In genomic region chr4:77240469-77241066, GRCh38 we compare ENCODE assay signal across 8 cellular contexts.
A peak's percentile ranks its signal among the peaks of the same experiment; 100 is the strongest.
DNase-seq lines count a peak whose midpoint lies in the region; ATAC-seq and TF ChIP-seq lines count a peak whose summit lies in the region.

No MANE protein-coding gene starts in this region.

- H3K9me2 ChIP-seq in neural cell (ENCODE audit: insufficient read depth, low read length) = no peaks in the 10 kb centered on the region

- H3K4me3 ChIP-seq in NT2/D1 (ENCODE audit: insufficient read length, low read depth) (no peak overlapping the region), neural cell (ENCODE audit: low read length) (no peak overlapping the region), suprapubic skin (no peak overlapping the region)

- no peak overlapping the region for H3K9ac ChIP-seq in NT2/D1 (ENCODE audit: insufficient read length, low read depth)
- H3K9ac ChIP-seq in neural cell (ENCODE audit: low read length) = no peak overlapping the region

- H3K4me1 ChIP-seq in NT2/D1 (ENCODE audit: insufficient read depth, insufficient read length) = no peaks in the 10 kb centered on the region
- H3K4me1 ChIP-seq in suprapubic skin = no peaks in the 10 kb centered on the region

- H3K79me2 ChIP-seq in neural cell (replicated peaks; ENCODE audit: insufficient read depth, low read length) = no peaks in the 10 kb centered on the region

- peak; percentile 81 for TF ChIP-seq RAD21 in neural cell (conservative IDR thresholded peaks at IDR 0.05)

- DNase-seq in Ammon's horn (ENCODE audit: low spot score) = peak; percentile 60
- DNase-seq in NT2/D1 (ENCODE audit: low read depth, low spot score) = peak; percentile 58
- DNase-seq in activated T-cell treated with anti-CD3 and anti-CD28 coated beads for 24 hours (ENCODE audit: low read depth) = peak; percentile 47
- peak; percentile 14 for DNase-seq in fibroblast of gingiva (ENCODE audit: low read depth)
- peak in 1 of 2 donors; percentile 63 for DNase-seq in suprapubic skin (ENCODE audit: low spot score in 2 of 2)

- no peaks in the 10 kb centered on the region for H3K9me3 ChIP-seq in NT2/D1 (ENCODE audit: insufficient read depth, low read length)
- H3K9me3 ChIP-seq in neural cell (ENCODE audit: low read length) = no peaks in the 10 kb centered on the region
- H3K9me3 ChIP-seq in suprapubic skin = no peaks in the 10 kb centered on the region

- TF ChIP-seq CTCF in neural cell (IDR thresholded peaks at IDR 0.05; ENCODE audit: poor library complexity, severe bottlenecking) = peak; percentile 83
- peak; percentile 22 to 67 for TF ChIP-seq CTCF in suprapubic skin (IDR thresholded peaks at IDR 0.05)

- WGBS in suprapubic skin = 36% methylated on average over 10 of the region's 10 CpGs

- no peaks in the 10 kb centered on the region for H3K27me3 ChIP-seq in NT2/D1 (ENCODE audit: insufficient read depth, insufficient read length)
- H3K27me3 ChIP-seq in neural cell (ENCODE audit: insufficient read depth, low read depth, low read length) = no peaks in the 10 kb centered on the region
- no peaks in the 10 kb centered on the region for H3K27me3 ChIP-seq in suprapubic skin

- no peaks in the 10 kb centered on the region for H4K20me1 ChIP-seq in neural cell (ENCODE audit: insufficient read depth)

- H3K36me3 ChIP-seq in NT2/D1 (ENCODE audit: insufficient read depth, insufficient read length, low read length) (no peaks in the 10 kb centered on the region), neural cell (ENCODE audit: insufficient read depth, low read length) (no peaks in the 10 kb centered on the region), suprapubic skin (no peaks in the 10 kb centered on the region)

- no peak overlapping the region for H2AFZ ChIP-seq in neural cell (ENCODE audit: low read depth, low read length)

- H3F3A ChIP-seq in neural cell (ENCODE audit: insufficient read depth, low read length, poor library complexity, severe bottlenecking) = no peaks in the 10 kb centered on the region

- H3K27ac ChIP-seq in neural cell (ENCODE audit: low read length) (no peak overlapping the region), suprapubic skin (no peak overlapping the region)

- ATAC-seq in GM19025 (IDR thresholded peaks at IDR 0.05; ENCODE audit: low read depth, unreplicated experiment) (peak; percentile 79), HG03520 (IDR thresholded peaks at IDR 0.05; ENCODE audit: unreplicated experiment) (peak; percentile 74)

- H3K4me2 ChIP-seq in neural cell (ENCODE audit: low read length) = no peak overlapping the region

- TF ChIP-seq POLR2A in suprapubic skin (IDR thresholded peaks at IDR 0.05) = no peak

- no peak for TF ChIP-seq EP300 in neural cell (conservative IDR thresholded peaks at IDR 0.05; ENCODE audit: poor library complexity, severe bottlenecking)
- TF ChIP-seq EP300 in suprapubic skin (IDR thresholded peaks at IDR 0.05) = no peak

TF ChIP-seq in neural cell, 6 proteins besides CTCF, POLR2A, EP300 and RAD21:
- TF ChIP-seq TAF1 (IDR thresholded peaks at IDR 0.05; ENCODE audit: low read depth) (no peak), SMC3 (conservative IDR thresholded peaks at IDR 0.05; ENCODE audit: poor library complexity) (peak; percentile 82)
